ENCODE assay signal across 17 cellular contexts in genomic region chr13:97600438-97601080, GRCh38.
DNase-seq lines count a peak whose midpoint lies in the region; ATAC-seq, FAIRE-seq and TF ChIP-seq lines count a peak whose summit lies in the region.
"Had no signal": no experiment of that assay in that cellular context is flagged by ENCODE, and none has a peak within 500 bp of the region (broad histone marks: within the 10 kb centered on the region; RNA-seq: fewer than 3 reads in every experiment).

No MANE protein-coding gene starts in this region.

- no peak overlapping the region for H2BK15ac ChIP-seq in IMR-90 (ENCODE audit: low read depth, low read length)

- in situ Hi-C loops in IMR-90 (cut with MboI; ENCODE audit: low sequenced_read_pairs), result no loop called here

- no peak overlapping the region for H2BK5ac ChIP-seq in IMR-90 (ENCODE audit: low read depth, low read length, poor library complexity, severe bottlenecking)

- no peak overlapping the region for H3K4ac ChIP-seq in IMR-90 (ENCODE audit: low read depth, low read length)

- H3K4me1 ChIP-seq in IMR-90 (ENCODE audit: control insufficient read depth, insufficient read depth, low read length), result no peaks in the 10 kb centered on the region
- no peaks in the 10 kb centered on the region for H3K4me1 ChIP-seq in left ventricle myocardium inferior
- H3K4me1 ChIP-seq: sigmoid colon had no signal

- H3K9ac ChIP-seq in IMR-90 (ENCODE audit: low read depth, low read length), result no peak overlapping the region

- no peak overlapping the region for H3K14ac ChIP-seq in IMR-90 (replicated peaks; ENCODE audit: low read depth, low read length)

- POLR2A ChIA-PET in IMR-90 (lab: Charles Lee; ENCODE audit: unreplicated experiment), result no interaction called here

- H3K4me2 ChIP-seq in IMR-90 (ENCODE audit: low read depth, low read length), result peak overlapping the region; percentile 56; the same call in 1 of the 2 replicates

- no peak for TF ChIP-seq RAD21 in IMR-90 (IDR thresholded peaks at IDR 0.05; ENCODE audit: low read length)

- H4K8ac ChIP-seq in IMR-90 (ENCODE audit: low read depth in 2 of 2, low read length in 2 of 2), result no peak overlapping the region

- intact Hi-C loops in IMR-90 (cut with micrococcal nuclease), result no loop called here
- intact Hi-C loops in left ventricle myocardium inferior (cut with micrococcal nuclease), result no loop called here

- no peak overlapping the region for H2AK9ac ChIP-seq in IMR-90 (replicated peaks; ENCODE audit: low read depth, low read length, poor library complexity)

- CTCF ChIA-PET in IMR-90 (lab: Yijun Ruan, JAX), result no interaction called here

- no peak overlapping the region; the same call in 1 of the 2 replicates for H3K18ac ChIP-seq in IMR-90 (ENCODE audit: low read depth, low read length)

- DNase-seq in AG10803 (ENCODE audit: low read depth) (peak; percentile 55), IMR-90 (peak; percentile 80), hepatic stellate cell (ENCODE audit: low spot score) (peak; percentile 8), GF-D8 (lab: John Stamatoyannopoulos, UW) (no peak), GM19239 (ENCODE audit: insufficient read length, low spot score) (no peak), left ventricle myocardium inferior (no peak)
- DNase-seq: activated T-cell treated with anti-CD3 and anti-CD28 coated beads, Interleukin-2, amount 50 U/mL, for 24 hours; effector memory CD4-positive, alpha-beta T cell; left cardiac atrium; NCI-H526 treated with DMSO at 0.1 percent for 48 hours; sigmoid colon; T1000 had no signal

- no peaks in the 10 kb centered on the region for H3K9me1 ChIP-seq in IMR-90 (ENCODE audit: insufficient read depth, low read length)

- dilution Hi-C loops in IMR-90 (cut with HindIII; ENCODE audit: low sequenced_read_pairs, unreplicated experiment), result no loop called here

- no peak for TF ChIP-seq CTCF in AG10803 (conservative IDR thresholded peaks at IDR 0.05; ENCODE audit: low read length)
- TF ChIP-seq CTCF in IMR-90 (conservative IDR thresholded peaks at IDR 0.05; ENCODE audit: low read depth, low read length), result no peak
- no peak for TF ChIP-seq CTCF in left ventricle myocardium inferior (IDR thresholded peaks at IDR 0.05; ENCODE audit: borderline replicate concordance)

- no peak overlapping the region for H2AFZ ChIP-seq in IMR-90 (replicated peaks; ENCODE audit: low read length, poor library complexity)

- BruUV-seq in IMR-90 (replicated peaks; lab: Mats Ljungman, UMichigan), result no TSS peak

- peaks cover 3% of the 10 kb centered on the region; the same call in 1 of the 2 replicates for H3K27me3 ChIP-seq in IMR-90 (ENCODE audit: control insufficient read depth, insufficient read depth, low read length)
- H3K27me3 ChIP-seq in left ventricle myocardium inferior (ENCODE audit: low read depth), result no peaks in the 10 kb centered on the region
- H3K27me3 ChIP-seq: sigmoid colon had no signal

- no peak for TF ChIP-seq POLR2A in IMR-90 (IDR thresholded peaks at IDR 0.05; ENCODE audit: low read depth, low read length)

- H3K23ac ChIP-seq in IMR-90 (ENCODE audit: low read depth, low read length), result no peak overlapping the region

- ATAC-seq in IMR-90 (ENCODE audit: low read depth) (peak; percentile 90), SK-N-SH treated with all-trans-retinoic acid at 6 μM for 48 hours (peak; percentile 66), HG03457 (IDR thresholded peaks at IDR 0.05; ENCODE audit: unreplicated experiment) (no peak)

- H4K20me1 ChIP-seq in IMR-90 (ENCODE audit: insufficient read depth, low read length), result no peaks in the 10 kb centered on the region

- whole genome bisulfite sequencing in IMR-90 (ENCODE audit: extremely low coverage in 2 of 2, insufficient read length in 1 of 2), 2 experiments, result no CpG with 5 or more reads among the region's 3 CpGs

- H3K27ac ChIP-seq in IMR-90 (ENCODE audit: insufficient read depth, low read length) (no peak overlapping the region; the same call in 1 of the 2 replicates), left ventricle myocardium inferior (replicated peaks) (no peak overlapping the region)
- H3K27ac ChIP-seq: HL-60, sigmoid colon had no signal

- H2BK120ac ChIP-seq in IMR-90 (ENCODE audit: low read depth, low read length), result no peak overlapping the region

- no peak overlapping the region for H3K4me3 ChIP-seq in AG10803 (ENCODE audit: low read length)
- no peak overlapping the region for H3K4me3 ChIP-seq in IMR-90 (ENCODE audit: insufficient read depth, low read depth, low read length)
- no peak overlapping the region for H3K4me3 ChIP-seq in left ventricle myocardium inferior
- H3K4me3 ChIP-seq: sigmoid colon had no signal

- H4K5ac ChIP-seq in IMR-90 (ENCODE audit: low read depth, low read length), result no peak overlapping the region

- H2AK5ac ChIP-seq in IMR-90 (ENCODE audit: low read depth, low read length), result no peak overlapping the region

- no peak for FAIRE-seq in GM19239 (lab: Jason Lieb, UNC)
- FAIRE-seq: D721Med, H1 had no signal

- peaks cover 8% of the 10 kb centered on the region; the same call in 1 of the 2 replicates for H3K9me3 ChIP-seq in IMR-90 (ENCODE audit: control insufficient read depth, insufficient read depth, low read length)
- H3K9me3 ChIP-seq in left ventricle myocardium inferior (replicated peaks), result peaks cover 24% of the 10 kb centered on the region
- H3K9me3 ChIP-seq: sigmoid colon had no signal

- H3K56ac ChIP-seq in IMR-90 (ENCODE audit: extremely low read depth, insufficient read depth, low read length), result no peak overlapping the region

- H3K36me3 ChIP-seq in IMR-90 (ENCODE audit: control insufficient read depth, insufficient read depth, low read length) (no peaks in the 10 kb centered on the region), left ventricle myocardium inferior (no peaks in the 10 kb centered on the region)
- H3K36me3 ChIP-seq: sigmoid colon had no signal

- no peaks in the 10 kb centered on the region for H3K79me1 ChIP-seq in IMR-90 (ENCODE audit: low read depth in 1 of 2, low read length in 2 of 2)

- no peak overlapping the region for H4K91ac ChIP-seq in IMR-90 (ENCODE audit: insufficient read depth, low read depth, low read length)

- no peak overlapping the region for H2BK20ac ChIP-seq in IMR-90 (ENCODE audit: low read depth, low read length)

TF ChIP-seq in IMR-90, 13 proteins besides CTCF, POLR2A, EP300 and RAD21 (continues in another document):
- TF ChIP-seq CEBPB (IDR thresholded peaks at IDR 0.05; ENCODE audit: low read depth, low read length), result peak; percentile 86
- TF ChIP-seq RFX5 (IDR thresholded peaks at IDR 0.05; ENCODE audit: low read depth, low read length), result no peak
- TF ChIP-seq BHLHE40 (IDR thresholded peaks at IDR 0.05; ENCODE audit: low read depth, low read length), result peak; percentile 1; the same call in 1 of the 2 replicates
- no peak for TF ChIP-seq MXI1 (IDR thresholded peaks at IDR 0.05; ENCODE audit: borderline replicate concordance, low read depth, low read length)
- no peak for TF ChIP-seq MAZ (IDR thresholded peaks at IDR 0.05; ENCODE audit: borderline replicate concordance, low read depth, low read length)
- no peak for TF ChIP-seq SMC3 (IDR thresholded peaks at IDR 0.05; ENCODE audit: low read depth, low read length)
- TF ChIP-seq, protein P1, sequence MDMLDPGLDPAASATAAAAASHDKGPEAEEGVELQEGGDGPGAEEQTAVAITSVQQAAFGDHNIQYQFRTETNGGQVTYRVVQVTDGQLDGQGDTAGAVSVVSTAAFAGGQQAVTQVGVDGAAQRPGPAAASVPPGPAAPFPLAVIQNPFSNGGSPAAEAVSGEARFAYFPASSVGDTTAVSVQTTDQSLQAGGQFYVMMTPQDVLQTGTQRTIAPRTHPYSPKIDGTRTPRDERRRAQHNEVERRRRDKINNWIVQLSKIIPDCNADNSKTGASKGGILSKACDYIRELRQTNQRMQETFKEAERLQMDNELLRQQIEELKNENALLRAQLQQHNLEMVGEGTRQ (IDR thresholded peaks at IDR 0.05; ENCODE audit: low read depth, low read length), result no peak
- TF ChIP-seq NFE2L2 (IDR thresholded peaks at IDR 0.05; ENCODE audit: low read depth, low read length), result peak; percentile 60; the same call in 1 of the 2 replicates
- TF ChIP-seq RCOR1 (IDR thresholded peaks at IDR 0.05; ENCODE audit: insufficient replicate concordance, low read length), result no peak
- no peak for TF ChIP-seq CHD1 (IDR thresholded peaks at IDR 0.05; ENCODE audit: low read depth, low read length)
- TF ChIP-seq FOS (IDR thresholded peaks at IDR 0.05; ENCODE audit: low read depth, low read length), result peak; percentile 85
- TF ChIP-seq MAFK (IDR thresholded peaks at IDR 0.05; ENCODE audit: low read depth, low read length), result peak; percentile 42

TF ChIP-seq in SK-N-SH treated with all-trans-retinoic acid at 6 μM for 48 hours, 23 proteins besides CTCF, POLR2A, EP300 and RAD21:
- no peak for TF ChIP-seq ARNTL (CRISPR knock-in tag; IDR thresholded peaks at IDR 0.05; ENCODE audit: borderline replicate concordance, low read depth)
- TF ChIP-seq PPARA (CRISPR knock-in tag; IDR thresholded peaks at IDR 0.05; ENCODE audit: borderline replicate concordance), result no peak
- no peak for TF ChIP-seq ZNF8 (CRISPR knock-in tag; IDR thresholded peaks at IDR 0.05)
- TF ChIP-seq ISL1 (CRISPR knock-in tag; IDR thresholded peaks at IDR 0.05), result no peak

Comparison
In these comparisons a context has a peak if more than half of its experiments do, and no peak if none do; other contexts are left out.
1. DNase-seq: peak in AG10803 (single experiment), IMR-90 (single experiment) and hepatic stellate cell (single experiment); none in GF-D8 (single experiment), GM19239 (single experiment) and left ventricle myocardium inferior (single experiment).